Comparison of ENCODE assay signal across 32 cellular contexts in genomic region chr3:160278210-160278609, GRCh38. TPM values are rescaled to one million over a fixed set of nuclear protein-coding genes. Genes with fewer than 3 reads are reported as not detected.
A peak's percentile ranks its signal among the peaks of the same experiment; 100 is the strongest.
DNase-seq lines count a peak whose midpoint lies in the region; ATAC-seq, FAIRE-seq and TF ChIP-seq lines count a peak whose summit lies in the region.
"Had no signal": no experiment of that assay in that cellular context is flagged by ENCODE, and none has a peak within 500 bp of the region (broad histone marks: within the 10 kb centered on the region; RNA-seq: fewer than 3 reads in every experiment).

No MANE protein-coding gene starts in this region.

- DNase-seq in DMS 273 treated with DMSO at 0.1 percent for 48 hours (lab: John Stamatoyannopoulos, UW) = peak; percentile 7
- DNase-seq in NCI-H1105 treated with DMSO at 0.1 percent for 48 hours (lab: John Stamatoyannopoulos, UW) = peak; percentile 24
- DNase-seq in NCI-H524 treated with DMSO at 0.1 percent for 48 hours (lab: John Stamatoyannopoulos, UW) = peak; percentile 70
- peak in 1 of 4 experiments; percentile 23 for DNase-seq in K562 (ENCODE audit: extremely low read depth in 1 of 4, low spot score in 3 of 4)
- no peak for DNase-seq in activated T-helper 2 cell treated with anti-CD3 and anti-CD28 coated beads, Interferon-gamma antibody, Interleukin-2, Interleukin-4, amounts not matched to agents 10 μg/mL and 5 μg/mL and 100 μg/mL, durations not matched to agents 14 hours and 24 hours and 36 hours (ENCODE audit: low spot score)
- no peak for DNase-seq in activated T-cell treated with anti-CD3 and anti-CD28 coated beads, Interleukin-2, amount 50 U/mL, for 4 hours
- DNase-seq in NCI-H1694 treated with DMSO at 0.1 percent for 48 hours (lab: John Stamatoyannopoulos, UW) = no peak
- no peak for DNase-seq in stimulated activated naive CD4-positive, alpha-beta T cell (lab: John Stamatoyannopoulos, UW)
- DNase-seq: activated CD4-positive, alpha-beta T cell treated with anti-CD3 and anti-CD28 coated beads for 36 hours; amniotic stem cell; brain microvascular endothelial cell; C1 segment of cervical spinal cord; Calu3; cerebellar nuclear complex; dermis blood vessel endothelial cell; foreskin fibroblast; HFFc6; KBM-7; kidney; left ventricle myocardium superior; NCI-H226; PC-3; right cardiac atrium; stimulated activated CD4-positive, alpha-beta T cell treated with anti-CD3 and anti-CD28 coated beads, Interleukin-1b, Interleukin-23, amount 100 ng/mL, for 48 hours; T-helper 17 cell had no signal

- intact Hi-C loops in K562 (cut with micrococcal nuclease) = no loop called here
- intact Hi-C loops in activated T-helper 2 cell treated with anti-CD3 and anti-CD28 coated beads, Interferon-gamma antibody, Interleukin-2, Interleukin-4, amounts not matched to agents 10 μg/mL and 5 μg/mL and 100 μg/mL, durations not matched to agents 14 hours and 24 hours and 36 hours (cut with micrococcal nuclease) = no loop called here

- no peak for TF ChIP-seq EP300 in K562 (IDR thresholded peaks at IDR 0.05; ENCODE audit: low read length)

- no peak overlapping the region for H3K4me2 ChIP-seq in K562 (ENCODE audit: insufficient read depth, low read length)

- no peak for TF ChIP-seq CTCF in K562 (IDR thresholded peaks at IDR 0.05 in 2 of 3, conservative IDR thresholded peaks at IDR 0.05 in 1 of 3; ENCODE audit: insufficient read depth in 2 of 3, low read depth in 1 of 3, low read length in 3 of 3)

- no peaks in the 10 kb centered on the region for H3K9me3 Mint-ChIP-seq in activated T-helper 2 cell treated with anti-CD3 and anti-CD28 coated beads, Interferon-gamma antibody, Interleukin-2, Interleukin-4, amounts not matched to agents 10 μg/mL and 5 μg/mL and 100 μg/mL, durations not matched to agents 14 hours and 24 hours and 36 hours
- no peaks in the 10 kb centered on the region for H3K9me3 Mint-ChIP-seq in activated T-cell treated with anti-CD3 and anti-CD28 coated beads, Interleukin-2, amount 50 U/mL, for 4 hours
- H3K9me3 Mint-ChIP-seq: activated naive CD4-positive, alpha-beta T cell treated with anti-CD3 and anti-CD28 coated beads, Interleukin-2, amount 50 U/mL, for 24 hours; HFFc6; stimulated activated naive CD8-positive, alpha-beta T cell treated with anti-CD3 and anti-CD28 coated beads, Interleukin-15, Interleukin-2, amounts not matched to agents 100 ng/mL and 50 ng/mL, for 24 hours had no signal

- no peaks in the 10 kb centered on the region for H3K27me3 ChIP-seq in K562 (ENCODE audit: control insufficient read depth in 2 of 2, insufficient read depth in 2 of 2, low read length in 2 of 2)
- H3K27me3 ChIP-seq: brain microvascular endothelial cell, esophagus muscularis mucosa had no signal

- no peak overlapping the region for H3K27ac Mint-ChIP-seq in activated T-helper 2 cell treated with anti-CD3 and anti-CD28 coated beads, Interferon-gamma antibody, Interleukin-2, Interleukin-4, amounts not matched to agents 10 μg/mL and 5 μg/mL and 100 μg/mL, durations not matched to agents 14 hours and 24 hours and 36 hours
- H3K27ac Mint-ChIP-seq: activated CD4-positive, alpha-beta T cell treated with anti-CD3 and anti-CD28 coated beads for 36 hours; activated naive CD4-positive, alpha-beta T cell treated with anti-CD3 and anti-CD28 coated beads, Interleukin-2, amount 50 U/mL, for 24 hours; HFFc6; stimulated activated naive CD8-positive, alpha-beta T cell treated with anti-CD3 and anti-CD28 coated beads, Interleukin-15, Interleukin-2, amounts not matched to agents 100 ng/mL and 50 ng/mL, for 24 hours; T-helper 17 cell had no signal

- H3K9ac ChIP-seq in K562 (ENCODE audit: insufficient read depth in 1 of 2, low read depth in 2 of 2, low read length in 2 of 2) = no peak overlapping the region

- no peaks in the 10 kb centered on the region for H3K79me2 ChIP-seq in K562 (ENCODE audit: control insufficient read depth, insufficient read depth, low read length)

- no peaks in the 10 kb centered on the region for H3K9me3 ChIP-seq in K562 (replicated peaks; ENCODE audit: control insufficient read depth, insufficient read depth, low read depth, low read length)
- H3K9me3 ChIP-seq: esophagus muscularis mucosa, thoracic aorta had no signal

- ATAC-seq in K562 = peak; percentile 56
- ATAC-seq in activated T-cell treated with anti-CD3 and anti-CD28 coated beads, Interleukin-2, amount 50 U/mL, for 4 hours = no peak
- ATAC-seq: activated CD4-positive, alpha-beta T cell treated with anti-CD3 and anti-CD28 coated beads for 36 hours; left ventricle myocardium superior; PC-3; right cardiac atrium; T-helper 17 cell had no signal

- H3K36me3 ChIP-seq in K562 (ENCODE audit: control insufficient read depth, insufficient read depth, low read length) = no peaks in the 10 kb centered on the region
- H3K36me3 ChIP-seq: brain microvascular endothelial cell had no signal

- H3K4me3 ChIP-seq in K562 = no peak overlapping the region
- H3K4me3 ChIP-seq: esophagus muscularis mucosa, SK-N-MC, thoracic aorta had no signal

- CTCF ChIA-PET in K562 (lab: Yijun Ruan, JAX; ENCODE audit: low intra/inter-chr PET ratio) = no interaction called here

- no peaks in the 10 kb centered on the region for H3K27me3 Mint-ChIP-seq in activated T-helper 2 cell treated with anti-CD3 and anti-CD28 coated beads, Interferon-gamma antibody, Interleukin-2, Interleukin-4, amounts not matched to agents 10 μg/mL and 5 μg/mL and 100 μg/mL, durations not matched to agents 14 hours and 24 hours and 36 hours (ENCODE audit: low read depth)
- no peaks in the 10 kb centered on the region for H3K27me3 Mint-ChIP-seq in activated T-cell treated with anti-CD3 and anti-CD28 coated beads, Interleukin-2, amount 50 U/mL, for 4 hours (ENCODE audit: low read depth)
- H3K27me3 Mint-ChIP-seq: activated CD4-positive, alpha-beta T cell treated with anti-CD3 and anti-CD28 coated beads for 36 hours; activated naive CD4-positive, alpha-beta T cell treated with anti-CD3 and anti-CD28 coated beads, Interleukin-2, amount 50 U/mL, for 24 hours; stimulated activated naive CD8-positive, alpha-beta T cell treated with anti-CD3 and anti-CD28 coated beads, Interleukin-15, Interleukin-2, amounts not matched to agents 100 ng/mL and 50 ng/mL, for 24 hours; T-helper 17 cell had no signal

- TF ChIP-seq RAD21 in K562 (CRISPR knock-in tag; conservative IDR thresholded peaks at IDR 0.05 in 1 of 2, IDR thresholded peaks at IDR 0.05 in 1 of 2) = no peak

- no peak overlapping the region for H3K4me3 Mint-ChIP-seq in activated T-helper 2 cell treated with anti-CD3 and anti-CD28 coated beads, Interferon-gamma antibody, Interleukin-2, Interleukin-4, amounts not matched to agents 10 μg/mL and 5 μg/mL and 100 μg/mL, durations not matched to agents 14 hours and 24 hours and 36 hours (ENCODE audit: low read depth)
- no peak overlapping the region for H3K4me3 Mint-ChIP-seq in activated T-cell treated with anti-CD3 and anti-CD28 coated beads, Interleukin-2, amount 50 U/mL, for 4 hours
- H3K4me3 Mint-ChIP-seq: activated CD4-positive, alpha-beta T cell treated with anti-CD3 and anti-CD28 coated beads for 36 hours; activated naive CD4-positive, alpha-beta T cell treated with anti-CD3 and anti-CD28 coated beads, Interleukin-2, amount 50 U/mL, for 24 hours; HFFc6; stimulated activated naive CD8-positive, alpha-beta T cell treated with anti-CD3 and anti-CD28 coated beads, Interleukin-15, Interleukin-2, amounts not matched to agents 100 ng/mL and 50 ng/mL, for 24 hours; T-helper 17 cell had no signal

- no peak overlapping the region for H3K27ac ChIP-seq in K562 (ENCODE audit: extremely low read depth, low read depth, low read length)
- H3K27ac ChIP-seq: brain microvascular endothelial cell, esophagus muscularis mucosa, SK-N-MC, thoracic aorta had no signal

- no peaks in the 10 kb centered on the region for H3K9me1 ChIP-seq in K562 (ENCODE audit: control insufficient read depth, insufficient read depth, low read length)

- in situ Hi-C loops in K562 (cut with MboI) = no loop called here

- FAIRE-seq in K562 (lab: Jason Lieb, UNC) = no peak
- FAIRE-seq: H1, HTR-8/SVneo, kidney had no signal

- no TSS peak for BruUV-seq in K562 (replicated peaks; lab: Mats Ljungman, UMichigan)

- H3K4me1 ChIP-seq in K562 (replicated peaks in 1 of 2; ENCODE audit: control insufficient read depth in 2 of 2, insufficient read depth in 2 of 2, low read length in 2 of 2) = no peaks in the 10 kb centered on the region
- H3K4me1 ChIP-seq: esophagus muscularis mucosa had no signal

- 61% methylated on average over 3 of the region's 3 CpGs for WGBS in K562 (ENCODE audit: insufficient coverage, low coverage, missing lambda C conversion rate)

- no peak overlapping the region for H2AFZ ChIP-seq in K562 (ENCODE audit: low read depth, low read length)

- H3K36me3 Mint-ChIP-seq in activated T-helper 2 cell treated with anti-CD3 and anti-CD28 coated beads, Interferon-gamma antibody, Interleukin-2, Interleukin-4, amounts not matched to agents 10 μg/mL and 5 μg/mL and 100 μg/mL, durations not matched to agents 14 hours and 24 hours and 36 hours (ENCODE audit: low read depth) = peaks cover 7% of the 10 kb centered on the region
- peaks cover 38% of the 10 kb centered on the region for H3K36me3 Mint-ChIP-seq in activated T-cell treated with anti-CD3 and anti-CD28 coated beads, Interleukin-2, amount 50 U/mL, for 4 hours (ENCODE audit: insufficient read depth)

- POLR2A ChIA-PET in K562 (lab: Yijun Ruan, JAX) = interaction anchor here (0.5 to 0.6 kb wide), 2 partner anchors 11 to 131 kb away, joined by 3 read pairs; no protein-coding TSS in a partner anchor

- no peaks in the 10 kb centered on the region for H3K4me1 Mint-ChIP-seq in activated T-helper 2 cell treated with anti-CD3 and anti-CD28 coated beads, Interferon-gamma antibody, Interleukin-2, Interleukin-4, amounts not matched to agents 10 μg/mL and 5 μg/mL and 100 μg/mL, durations not matched to agents 14 hours and 24 hours and 36 hours (ENCODE audit: low read depth)
- H3K4me1 Mint-ChIP-seq in activated T-cell treated with anti-CD3 and anti-CD28 coated beads, Interleukin-2, amount 50 U/mL, for 4 hours (ENCODE audit: low read depth) = no peaks in the 10 kb centered on the region
- H3K4me1 Mint-ChIP-seq: activated CD4-positive, alpha-beta T cell treated with anti-CD3 and anti-CD28 coated beads for 36 hours; activated naive CD4-positive, alpha-beta T cell treated with anti-CD3 and anti-CD28 coated beads, Interleukin-2, amount 50 U/mL, for 24 hours; T-helper 17 cell had no signal

- H4K20me1 ChIP-seq in K562 (replicated peaks; ENCODE audit: control insufficient read depth, insufficient read depth, low read length) = no peaks in the 10 kb centered on the region

- no peak for TF ChIP-seq POLR2A in K562 (conservative IDR thresholded peaks at IDR 0.05)

RNA-seq across cellular contexts. Expression of gene C3orf80, which starts 53.0 kb away (rescaled TPM):
- total RNA-seq in K562 (2011; cell fraction: chromatin; rRNA removed; ENCODE audit: low replicate concordance) = 0.09 TPM in 1 of 2 replicates, not detected in the other
- total RNA-seq in K562 (2011; cell fraction: nucleolus; rRNA removed) = 0.26 TPM in 1 of 2 replicates, not detected in the other
- 0.15 TPM in 1 of 2 replicates, not detected in the other for total RNA-seq in K562 (2011; cell fraction: nucleoplasm; rRNA removed)
- 0.14 and 0.33 TPM in 2 replicates for total RNA-seq in K562 (2014; rRNA removed)
- 0.07 and 0.13 TPM in 2 replicates for total RNA-seq in K562 (2014; rRNA removed; fragmentation: Illumina TruSeq; extraction: Trizol)
- total RNA-seq in K562 (2015; rRNA removed; fragmentation: Illumina TruSeq; extraction: Trizol) = 0.08 and 0.11 TPM in 2 replicates
- total RNA-seq in K562 (2021) = 0.60 and 0.75 TPM in 2 replicates
- polyA plus RNA-seq in K562 (2011; rRNA removed) = 0.07 and 0.16 TPM in 2 replicates
- polyA plus RNA-seq in K562 (2011; cell fraction: cytosol; rRNA removed) = 0.06 and 0.10 TPM in 2 replicates
- polyA plus RNA-seq in K562 (2011; cell fraction: nucleus; rRNA removed) = 0.10 and 0.14 TPM in 2 replicates
- polyA plus RNA-seq in K562 (2012) = 0.20 and 0.71 TPM in 2 replicates
- 0.06 and 0.18 TPM in 2 replicates for polyA plus RNA-seq in K562 (2014; fragmentation: Illumina TruSeq; extraction: Trizol)
- under 1 TPM; 0.03 to 0.04 TPM for polyA plus RNA-seq in K562 (2014; fragmentation: Nextera tagmentation; extraction: Ambion mirVana)
- polyA plus RNA-seq in K562 (2014; rRNA removed) = 0.16 and 0.31 TPM in 2 replicates
- 0.06 TPM in 1 of 2 replicates, not detected in the other for polyA minus RNA-seq in K562 (2011; rRNA and poly(A)+ RNA removed)
- not detected in 2 replicates for polyA minus RNA-seq in K562 (2011; cell fraction: cytosol; rRNA and poly(A)+ RNA removed)
- polyA minus RNA-seq in K562 (2011; cell fraction: nucleus; rRNA and poly(A)+ RNA removed) = 0.22 and 0.27 TPM in 2 replicates
- total RNA-seq in activated T-helper 2 cell treated with anti-CD3 and anti-CD28 coated beads, Interferon-gamma antibody, Interleukin-2, Interleukin-4, amounts not matched to agents 10 μg/mL and 5 μg/mL and 100 μg/mL, durations not matched to agents 14 hours and 24 hours and 36 hours = 0.25 and 0.30 TPM in 2 replicates
- under 1 TPM in 1 of 3 donors, not detected in 2; 0.13 TPM for total RNA-seq in activated T-cell treated with anti-CD3 and anti-CD28 coated beads, Interleukin-2, amount 50 U/mL, for 4 hours
- total RNA-seq: dermis blood vessel endothelial cell, T-helper 17 cell had no signal

Comparison
In these comparisons a context has a peak if more than half of its experiments do, and no peak if none do; other contexts are left out.
1. DNase-seq: peak in DMS 273 treated with DMSO at 0.1 percent for 48 hours (single experiment), NCI-H1105 treated with DMSO at 0.1 percent for 48 hours (single experiment) and NCI-H524 treated with DMSO at 0.1 percent for 48 hours (single experiment); none in activated T-helper 2 cell treated with anti-CD3 and anti-CD28 coated beads, Interferon-gamma antibody, Interleukin-2, Interleukin-4, amounts not matched to agents 10 μg/mL and 5 μg/mL and 100 μg/mL, durations not matched to agents 14 hours and 24 hours and 36 hours (single experiment), activated T-cell treated with anti-CD3 and anti-CD28 coated beads, Interleukin-2, amount 50 U/mL, for 4 hours (single experiment), NCI-H1694 treated with DMSO at 0.1 percent for 48 hours (single experiment) and stimulated activated naive CD4-positive, alpha-beta T cell (0 of 6).